33 cellular contexts compared by ENCODE assay signal in genomic region chr19:8539621-8540149, GRCh38. TPM values are rescaled to one million over a fixed set of nuclear protein-coding genes. Genes with fewer than 3 reads are reported as not detected.
"Had no signal": no experiment of that assay in that cellular context is flagged by ENCODE, and none has a peak within 500 bp of the region (broad histone marks: within the 10 kb centered on the region; RNA-seq: fewer than 3 reads in every experiment).

No MANE protein-coding gene starts in this region.

- H3K36me3 ChIP-seq: ascending aorta had no signal

- H3K9me3 Mint-ChIP-seq: activated B cell treated with CpG ODN at 0.5 μM for 24 hours; activated CD4-positive, alpha-beta T cell treated with anti-CD3 and anti-CD28 coated beads, Interleukin-2, amount 10 ng/mL, durations not matched to agents 24 days and 14 days; activated naive CD4-positive, alpha-beta T cell treated with anti-CD3 and anti-CD28 coated beads, Interleukin-2, amount 50 U/mL, for 72 hours; activated naive CD8-positive, alpha-beta T cell treated with anti-CD3 and anti-CD28 coated beads, Interleukin-2, amount 50 U/mL, for 24 hours; activated T-cell treated with anti-CD3 and anti-CD28 coated beads, Interleukin-2, amount 50 U/mL, for 24 hours; activated T-helper 1 cell treated with anti-CD3 and anti-CD28 coated beads, Interleukin-12 subunit alpha, Interleukin-12 subunit beta, Interleukin-2, Interleukin-4 antibody, amounts not matched to agents 30 ng/mL and 10 ng/mL and 1 ng/mL, durations not matched to agents 14 hours and 24 hours and 36 hours had no signal

- ATAC-seq: activated CD8-positive, alpha-beta memory T cell treated with anti-CD3 and anti-CD28 coated beads, Interleukin-2, amount 10 ng/mL, durations not matched to agents 7 days and 5 days; activated naive CD4-positive, alpha-beta T cell treated with anti-CD3 and anti-CD28 coated beads, Interleukin-2, amount 50 U/mL, for 72 hours; activated naive CD8-positive, alpha-beta T cell treated with anti-CD3 and anti-CD28 coated beads, Interleukin-2, amount 50 U/mL, for 24 hours; body of pancreas; Panc1; Right ventricle myocardium inferior had no signal

- H3K27me3 Mint-ChIP-seq: activated B cell treated with CpG ODN at 0.5 μM for 24 hours; activated CD4-positive, alpha-beta T cell treated with anti-CD3 and anti-CD28 coated beads, Interleukin-2, amount 10 ng/mL, durations not matched to agents 24 days and 14 days; activated CD8-positive, alpha-beta memory T cell treated with anti-CD3 and anti-CD28 coated beads, Interleukin-2, amount 10 ng/mL, durations not matched to agents 7 days and 5 days; activated naive CD8-positive, alpha-beta T cell treated with anti-CD3 and anti-CD28 coated beads, Interleukin-2, amount 50 U/mL, for 24 hours; activated T-cell treated with anti-CD3 and anti-CD28 coated beads, Interleukin-2, amount 50 U/mL, for 24 hours had no signal

- DNase-seq: activated B cell treated with CpG ODN at 0.5 μM for 24 hours; activated CD4-positive, alpha-beta T cell treated with anti-CD3 and anti-CD28 coated beads for 1 hour; activated CD4-positive, alpha-beta T cell treated with anti-CD3 and anti-CD28 coated beads, Interleukin-2, amount 10 ng/mL, durations not matched to agents 24 days and 14 days; activated CD4-positive, alpha-beta T cell treated with anti-CD3 and anti-CD28 coated beads, Interleukin-2, amount 50 U/mL, for 48 hours; activated CD8-positive, alpha-beta memory T cell treated with anti-CD3 and anti-CD28 coated beads, Interleukin-2, amount 10 ng/mL, durations not matched to agents 7 days and 5 days; activated effector memory CD4-positive, alpha-beta T cell treated with Interleukin-2 at 50 U/mL for 16 hours; activated naive CD4-positive, alpha-beta T cell; activated naive CD8-positive, alpha-beta T cell treated with anti-CD3 and anti-CD28 coated beads, Interleukin-2, amount 50 U/mL, for 24 hours; activated T-cell treated with anti-CD3 and anti-CD28 coated beads, Interleukin-2, amount 50 U/mL, for 24 hours; amniotic stem cell; body of pancreas; central memory CD4-positive, alpha-beta T cell; Karpas-422; MM.1S; NCI-H1105 treated with DMSO at 0.1 percent for 48 hours; NCI-H1436 treated with DMSO at 0.1 percent for 48 hours; NCI-H187 treated with DMSO at 0.1 percent for 48 hours; NCI-H2081 treated with DMSO at 0.1 percent for 48 hours; NCI-H2227 treated with DMSO at 0.1 percent for 48 hours; NCI-H446 treated with DMSO at 0.1 percent for 48 hours; NCI-H526; NK-92 treated with Interleukin-12 subunit alpha and Interleukin-12 subunit beta, amount 100 ng/mL, for 24 hours; OCI-M1; RPMI8226; T1000 had no signal

- H3K4me1 ChIP-seq: ascending aorta, body of pancreas had no signal

- H3K4me3 Mint-ChIP-seq: activated B cell treated with CpG ODN at 0.5 μM for 24 hours; activated CD4-positive, alpha-beta T cell treated with anti-CD3 and anti-CD28 coated beads, Interleukin-2, amount 10 ng/mL, durations not matched to agents 24 days and 14 days; activated CD8-positive, alpha-beta memory T cell treated with anti-CD3 and anti-CD28 coated beads, Interleukin-2, amount 10 ng/mL, durations not matched to agents 7 days and 5 days; activated naive CD8-positive, alpha-beta T cell treated with anti-CD3 and anti-CD28 coated beads, Interleukin-2, amount 50 U/mL, for 24 hours; activated T-cell treated with anti-CD3 and anti-CD28 coated beads, Interleukin-2, amount 50 U/mL, for 24 hours; activated T-helper 1 cell treated with anti-CD3 and anti-CD28 coated beads, Interleukin-12 subunit alpha, Interleukin-12 subunit beta, Interleukin-2, Interleukin-4 antibody, amounts not matched to agents 30 ng/mL and 10 ng/mL and 1 ng/mL, durations not matched to agents 14 hours and 24 hours and 36 hours had no signal

- H3K27ac Mint-ChIP-seq: activated B cell treated with CpG ODN at 0.5 μM for 24 hours; activated CD4-positive, alpha-beta T cell treated with anti-CD3 and anti-CD28 coated beads, Interleukin-2, amount 10 ng/mL, durations not matched to agents 24 days and 14 days; activated CD8-positive, alpha-beta memory T cell treated with anti-CD3 and anti-CD28 coated beads, Interleukin-2, amount 10 ng/mL, durations not matched to agents 7 days and 5 days; activated naive CD4-positive, alpha-beta T cell treated with anti-CD3 and anti-CD28 coated beads, Interleukin-2, amount 50 U/mL, for 72 hours; activated naive CD8-positive, alpha-beta T cell treated with anti-CD3 and anti-CD28 coated beads, Interleukin-2, amount 50 U/mL, for 24 hours; activated T-cell treated with anti-CD3 and anti-CD28 coated beads, Interleukin-2, amount 50 U/mL, for 24 hours; activated T-helper 1 cell treated with anti-CD3 and anti-CD28 coated beads, Interleukin-12 subunit alpha, Interleukin-12 subunit beta, Interleukin-2, Interleukin-4 antibody, amounts not matched to agents 30 ng/mL and 10 ng/mL and 1 ng/mL, durations not matched to agents 14 hours and 24 hours and 36 hours had no signal

- H3K36me3 Mint-ChIP-seq: activated naive CD4-positive, alpha-beta T cell treated with anti-CD3 and anti-CD28 coated beads, Interleukin-2, amount 50 U/mL, for 72 hours had no signal

- H3K27ac ChIP-seq: ascending aorta, body of pancreas, SK-N-MC had no signal

- H3K27me3 ChIP-seq: ascending aorta, body of pancreas had no signal

- H3K4me1 Mint-ChIP-seq: activated B cell treated with CpG ODN at 0.5 μM for 24 hours; activated CD4-positive, alpha-beta T cell treated with anti-CD3 and anti-CD28 coated beads, Interleukin-2, amount 10 ng/mL, durations not matched to agents 24 days and 14 days; activated CD8-positive, alpha-beta memory T cell treated with anti-CD3 and anti-CD28 coated beads, Interleukin-2, amount 10 ng/mL, durations not matched to agents 7 days and 5 days; activated naive CD8-positive, alpha-beta T cell treated with anti-CD3 and anti-CD28 coated beads, Interleukin-2, amount 50 U/mL, for 24 hours had no signal

- FAIRE-seq: bronchial epithelial cell, TTC549 had no signal

- H3K4me3 ChIP-seq: ascending aorta, body of pancreas, SK-N-MC had no signal

- H3K9me3 ChIP-seq: ascending aorta, body of pancreas had no signal

RNA-seq across cellular contexts. Expression of gene PRAM1, which starts 37.2 kb away (rescaled TPM):
- total RNA-seq: ascending aorta, bronchial epithelial cell had no signal

RNA-seq across cellular contexts. Expression of gene MYO1F, which starts 37.6 kb away (rescaled TPM):
- total RNA-seq: bronchial epithelial cell had no signal
